ENCODE assay signal across 39 cellular contexts in the genomic region with DNA sequence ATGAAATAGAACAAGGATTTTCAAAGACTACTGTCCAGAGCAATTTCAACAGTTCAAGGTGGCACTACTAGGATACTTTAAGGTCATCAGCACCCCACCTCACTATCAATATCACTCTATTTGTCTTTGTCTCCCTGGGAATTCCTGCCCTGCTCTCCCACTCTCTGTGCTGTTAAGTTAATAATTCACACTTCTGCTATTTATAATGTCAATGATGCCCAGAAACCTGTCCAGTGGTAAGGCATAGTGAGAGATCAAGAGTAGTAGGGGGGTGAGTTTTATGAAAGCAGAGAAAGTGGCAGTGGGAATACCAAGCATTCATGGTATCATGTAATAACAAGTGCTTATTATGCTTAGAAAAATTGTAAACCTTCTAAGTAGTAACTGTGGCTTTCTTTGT. TPM values are rescaled to one million over a fixed set of nuclear protein-coding genes. Genes with fewer than 3 reads are reported as not detected.
"Had no signal": no experiment of that assay in that cellular context is flagged by ENCODE, and none has a peak within 500 bp of the region (broad histone marks: within the 10 kb centered on the region; RNA-seq: fewer than 3 reads in every experiment).

No MANE protein-coding gene starts in this region.

- H3K27me3 Mint-ChIP-seq: activated B cell treated with CpG ODN at 0.5 μM for 24 hours; activated CD4-positive, alpha-beta memory T cell treated with anti-CD3 and anti-CD28 coated beads for 36 hours; activated CD4-positive, alpha-beta T cell treated with anti-CD3 and anti-CD28 coated beads, Interleukin-2, amount 10 ng/mL, durations not matched to agents 24 days and 14 days; activated naive CD8-positive, alpha-beta T cell treated with anti-CD3 and anti-CD28 coated beads, Interleukin-2, amount 10 ng/mL, durations not matched to agents 7 days and 5 days had no signal

- H3K27me3 ChIP-seq: ascending aorta, brain microvascular endothelial cell, breast epithelium had no signal

- DNase-seq: activated B cell treated with CpG ODN at 0.5 μM for 24 hours; activated CD4-positive, alpha-beta memory T cell treated with anti-CD3 and anti-CD28 coated beads for 36 hours; activated CD4-positive, alpha-beta T cell treated with anti-CD3 and anti-CD28 coated beads for 4 hours; activated CD4-positive, alpha-beta T cell treated with anti-CD3 and anti-CD28 coated beads, Interleukin-2, amount 10 ng/mL, durations not matched to agents 24 days and 14 days; activated CD4-positive, alpha-beta T cell treated with anti-CD3 and anti-CD28 coated beads, Interleukin-2, amount 50 U/mL, for 1 hour; activated CD4-positive, alpha-beta T cell treated with anti-CD3 and anti-CD28 coated beads, Interleukin-2, amount 50 U/mL, for 4 hours; activated CD4-positive, CD25-positive, alpha-beta regulatory T cell treated with anti-CD3 and anti-CD28 coated beads, Interleukin-2, amount 50 U/mL, for 72 hours; activated CD8-positive, alpha-beta memory T cell treated with anti-CD3 and anti-CD28 coated beads, Interleukin-2, amount 50 U/mL, for 4 hours; activated CD8-positive, alpha-beta T cell treated with anti-CD3 and anti-CD28 coated beads for 36 hours; activated effector memory CD4-positive, alpha-beta T cell treated with anti-CD3 and anti-CD28 coated beads, Interleukin-2, amount 50 U/mL, for 16 hours; activated gamma-delta T cell treated with Interleukin-2 at 50 U/mL for 16 hours; activated naive CD4-positive, alpha-beta T cell; activated naive CD4-positive, alpha-beta T cell treated with anti-CD3 and anti-CD28 coated beads for 36 hours; activated naive CD4-positive, alpha-beta T cell treated with anti-CD3 and anti-CD28 coated beads, Interleukin-2, amount 50 U/mL, for 16 hours; activated naive CD8-positive, alpha-beta T cell treated with anti-CD3 and anti-CD28 coated beads, Interleukin-2, amount 10 ng/mL, durations not matched to agents 7 days and 5 days; activated naive CD8-positive, alpha-beta T cell treated with anti-CD3 and anti-CD28 coated beads, Interleukin-2, amount 50 U/mL, for 24 hours; activated T-cell treated with anti-CD3 and anti-CD28 coated beads for 4 hours; activated T-cell treated with anti-CD3 and anti-CD28 coated beads, Interleukin-2, amount 50 U/mL, for 1 hour; activated T-cell treated with anti-CD3 and anti-CD28 coated beads, Interleukin-2, amount 50 U/mL, for 4 hours; activated T-cell treated with anti-CD3 and anti-CD28 coated beads, Interleukin-2, amount 50 U/mL, for 72 hours; amygdala; anterior cingulate cortex; brain microvascular endothelial cell; central memory CD4-positive, alpha-beta T cell; cerebellar nuclear complex; SW 1271; T-helper 1 cell; T-helper 2 cell; T-helper 9 cell had no signal

- H3K36me3 Mint-ChIP-seq: activated CD4-positive, alpha-beta memory T cell treated with anti-CD3 and anti-CD28 coated beads for 36 hours; activated naive CD4-positive, alpha-beta T cell treated with anti-CD3 and anti-CD28 coated beads, Interleukin-2, amount 50 U/mL, for 72 hours; activated naive CD8-positive, alpha-beta T cell treated with anti-CD3 and anti-CD28 coated beads, Interleukin-2, amount 10 ng/mL, durations not matched to agents 7 days and 5 days had no signal

- H3K4me3 ChIP-seq: ascending aorta, breast epithelium had no signal

- H3K4me1 Mint-ChIP-seq: activated B cell treated with CpG ODN at 0.5 μM for 24 hours; activated CD4-positive, alpha-beta T cell treated with anti-CD3 and anti-CD28 coated beads, Interleukin-2, amount 10 ng/mL, durations not matched to agents 24 days and 14 days; activated naive CD8-positive, alpha-beta T cell treated with anti-CD3 and anti-CD28 coated beads, Interleukin-2, amount 10 ng/mL, durations not matched to agents 7 days and 5 days; activated naive CD8-positive, alpha-beta T cell treated with anti-CD3 and anti-CD28 coated beads, Interleukin-2, amount 50 U/mL, for 24 hours; activated T-helper 17 cell treated with anti-CD3 and anti-CD28 coated beads, Interleukin-2, amount 50 U/mL, for 72 hours had no signal

- H3K27ac Mint-ChIP-seq: activated B cell treated with CpG ODN at 0.5 μM for 24 hours; activated CD4-positive, alpha-beta memory T cell treated with anti-CD3 and anti-CD28 coated beads for 36 hours; activated CD4-positive, alpha-beta T cell treated with anti-CD3 and anti-CD28 coated beads, Interleukin-2, amount 10 ng/mL, durations not matched to agents 24 days and 14 days; activated CD8-positive, alpha-beta T cell treated with anti-CD3 and anti-CD28 coated beads for 36 hours; activated naive CD4-positive, alpha-beta T cell treated with anti-CD3 and anti-CD28 coated beads for 36 hours; activated naive CD4-positive, alpha-beta T cell treated with anti-CD3 and anti-CD28 coated beads, Interleukin-2, amount 50 U/mL, for 72 hours; activated naive CD8-positive, alpha-beta T cell treated with anti-CD3 and anti-CD28 coated beads, Interleukin-2, amount 10 ng/mL, durations not matched to agents 7 days and 5 days; activated naive CD8-positive, alpha-beta T cell treated with anti-CD3 and anti-CD28 coated beads, Interleukin-2, amount 50 U/mL, for 24 hours; activated T-cell treated with anti-CD3 and anti-CD28 coated beads, Interleukin-2, amount 50 U/mL, for 72 hours; activated T-helper 1 cell treated with anti-CD3 and anti-CD28 coated beads, Interleukin-12 subunit alpha, Interleukin-12 subunit beta, Interleukin-2, Interleukin-4 antibody, amounts not matched to agents 30 ng/mL and 10 ng/mL and 1 ng/mL, durations not matched to agents 14 hours and 24 hours and 36 hours; activated T-helper 17 cell treated with anti-CD3 and anti-CD28 coated beads, Interleukin-2, amount 50 U/mL, for 72 hours; T-helper 1 cell treated with Interleukin-12 subunit alpha and Interleukin-12 subunit beta and Interleukin-4 antibody, amounts not matched to agents 30 μg/mL and 1 μg/mL, for 36 hours; T-helper 2 cell treated with Interferon-gamma antibody and Interleukin-4, amounts not matched to agents 5 μg/mL and 100 μg/mL, for 36 hours had no signal

- H3K27ac ChIP-seq: ascending aorta, brain microvascular endothelial cell, breast epithelium, VCaP had no signal

- H3K36me3 ChIP-seq: ascending aorta, brain microvascular endothelial cell, breast epithelium had no signal

- H3K9me3 Mint-ChIP-seq: activated CD4-positive, alpha-beta T cell treated with anti-CD3 and anti-CD28 coated beads, Interleukin-2, amount 10 ng/mL, durations not matched to agents 24 days and 14 days; activated CD8-positive, alpha-beta T cell treated with anti-CD3 and anti-CD28 coated beads for 36 hours; activated naive CD4-positive, alpha-beta T cell treated with anti-CD3 and anti-CD28 coated beads for 36 hours; activated naive CD8-positive, alpha-beta T cell treated with anti-CD3 and anti-CD28 coated beads, Interleukin-2, amount 10 ng/mL, durations not matched to agents 7 days and 5 days; activated naive CD8-positive, alpha-beta T cell treated with anti-CD3 and anti-CD28 coated beads, Interleukin-2, amount 50 U/mL, for 24 hours; activated T-cell treated with anti-CD3 and anti-CD28 coated beads, Interleukin-2, amount 50 U/mL, for 4 hours; activated T-cell treated with anti-CD3 and anti-CD28 coated beads, Interleukin-2, amount 50 U/mL, for 72 hours; activated T-helper 1 cell treated with anti-CD3 and anti-CD28 coated beads, Interleukin-12 subunit alpha, Interleukin-12 subunit beta, Interleukin-2, Interleukin-4 antibody, amounts not matched to agents 30 ng/mL and 10 ng/mL and 1 ng/mL, durations not matched to agents 14 hours and 24 hours and 36 hours; T-helper 1 cell treated with Interleukin-12 subunit alpha and Interleukin-12 subunit beta and Interleukin-4 antibody, amounts not matched to agents 30 μg/mL and 1 μg/mL, for 36 hours; T-helper 2 cell treated with Interferon-gamma antibody and Interleukin-4, amounts not matched to agents 5 μg/mL and 100 μg/mL, for 36 hours had no signal

- H3K4me1 ChIP-seq: ascending aorta, breast epithelium had no signal

- ATAC-seq: activated CD8-positive, alpha-beta T cell treated with anti-CD3 and anti-CD28 coated beads for 36 hours; activated naive CD4-positive, alpha-beta T cell treated with anti-CD3 and anti-CD28 coated beads, Interleukin-2, amount 50 U/mL, for 72 hours; activated naive CD8-positive, alpha-beta T cell treated with anti-CD3 and anti-CD28 coated beads, Interleukin-2, amount 50 U/mL, for 24 hours; activated T-cell treated with anti-CD3 and anti-CD28 coated beads, Interleukin-2, amount 50 U/mL, for 4 hours; activated T-cell treated with anti-CD3 and anti-CD28 coated beads, Interleukin-2, amount 50 U/mL, for 72 hours; activated T-helper 17 cell treated with anti-CD3 and anti-CD28 coated beads, Interleukin-2, amount 50 U/mL, for 72 hours had no signal

- H3K4me3 Mint-ChIP-seq: activated B cell treated with CpG ODN at 0.5 μM for 24 hours; activated CD4-positive, alpha-beta memory T cell treated with anti-CD3 and anti-CD28 coated beads for 36 hours; activated CD4-positive, alpha-beta T cell treated with anti-CD3 and anti-CD28 coated beads, Interleukin-2, amount 10 ng/mL, durations not matched to agents 24 days and 14 days; activated CD8-positive, alpha-beta T cell treated with anti-CD3 and anti-CD28 coated beads for 36 hours; activated naive CD4-positive, alpha-beta T cell treated with anti-CD3 and anti-CD28 coated beads for 36 hours; activated naive CD8-positive, alpha-beta T cell treated with anti-CD3 and anti-CD28 coated beads, Interleukin-2, amount 10 ng/mL, durations not matched to agents 7 days and 5 days; activated naive CD8-positive, alpha-beta T cell treated with anti-CD3 and anti-CD28 coated beads, Interleukin-2, amount 50 U/mL, for 24 hours; activated T-cell treated with anti-CD3 and anti-CD28 coated beads, Interleukin-2, amount 50 U/mL, for 4 hours; activated T-cell treated with anti-CD3 and anti-CD28 coated beads, Interleukin-2, amount 50 U/mL, for 72 hours; activated T-helper 1 cell treated with anti-CD3 and anti-CD28 coated beads, Interleukin-12 subunit alpha, Interleukin-12 subunit beta, Interleukin-2, Interleukin-4 antibody, amounts not matched to agents 30 ng/mL and 10 ng/mL and 1 ng/mL, durations not matched to agents 14 hours and 24 hours and 36 hours; activated T-helper 17 cell treated with anti-CD3 and anti-CD28 coated beads, Interleukin-2, amount 50 U/mL, for 72 hours; T-helper 1 cell treated with Interleukin-12 subunit alpha and Interleukin-12 subunit beta and Interleukin-4 antibody, amounts not matched to agents 30 μg/mL and 1 μg/mL, for 36 hours; T-helper 2 cell treated with Interferon-gamma antibody and Interleukin-4, amounts not matched to agents 5 μg/mL and 100 μg/mL, for 36 hours had no signal

- H3K9me3 ChIP-seq: ascending aorta, breast epithelium had no signal

RNA-seq across cellular contexts. Expression of gene TMCO5A, which starts 7.3 kb away (rescaled TPM):
- total RNA-seq: activated B cell treated with CpG ODN at 0.5 μM for 24 hours; activated CD4-positive, alpha-beta memory T cell treated with anti-CD3 and anti-CD28 coated beads for 36 hours; activated CD4-positive, alpha-beta T cell treated with anti-CD3 and anti-CD28 coated beads, Interleukin-2, amount 10 ng/mL, durations not matched to agents 24 days and 14 days; activated CD8-positive, alpha-beta memory T cell treated with anti-CD3 and anti-CD28 coated beads for 36 hours; activated CD8-positive, alpha-beta T cell treated with anti-CD3 and anti-CD28 coated beads for 36 hours; activated naive CD4-positive, alpha-beta T cell treated with anti-CD3 and anti-CD28 coated beads for 36 hours; activated naive CD4-positive, alpha-beta T cell treated with anti-CD3 and anti-CD28 coated beads, Interleukin-2, amount 50 U/mL, for 72 hours; activated naive CD8-positive, alpha-beta T cell treated with anti-CD3 and anti-CD28 coated beads, Interleukin-2, amount 10 ng/mL, durations not matched to agents 7 days and 5 days; activated T-cell treated with anti-CD3 and anti-CD28 coated beads, Interleukin-2, amount 50 U/mL, for 4 hours; activated T-cell treated with anti-CD3 and anti-CD28 coated beads, Interleukin-2, amount 50 U/mL, for 72 hours; activated T-helper 1 cell treated with anti-CD3 and anti-CD28 coated beads, Interleukin-12 subunit alpha, Interleukin-12 subunit beta, Interleukin-2, Interleukin-4 antibody, amounts not matched to agents 30 ng/mL and 10 ng/mL and 1 ng/mL, durations not matched to agents 14 hours and 24 hours and 36 hours; activated T-helper 17 cell treated with anti-CD3 and anti-CD28 coated beads, Interleukin-2, amount 50 U/mL, for 72 hours; ascending aorta; breast epithelium; cardiac septum had no signal
